1 cellular context compared by ENCODE assay signal in the genomic region with DNA sequence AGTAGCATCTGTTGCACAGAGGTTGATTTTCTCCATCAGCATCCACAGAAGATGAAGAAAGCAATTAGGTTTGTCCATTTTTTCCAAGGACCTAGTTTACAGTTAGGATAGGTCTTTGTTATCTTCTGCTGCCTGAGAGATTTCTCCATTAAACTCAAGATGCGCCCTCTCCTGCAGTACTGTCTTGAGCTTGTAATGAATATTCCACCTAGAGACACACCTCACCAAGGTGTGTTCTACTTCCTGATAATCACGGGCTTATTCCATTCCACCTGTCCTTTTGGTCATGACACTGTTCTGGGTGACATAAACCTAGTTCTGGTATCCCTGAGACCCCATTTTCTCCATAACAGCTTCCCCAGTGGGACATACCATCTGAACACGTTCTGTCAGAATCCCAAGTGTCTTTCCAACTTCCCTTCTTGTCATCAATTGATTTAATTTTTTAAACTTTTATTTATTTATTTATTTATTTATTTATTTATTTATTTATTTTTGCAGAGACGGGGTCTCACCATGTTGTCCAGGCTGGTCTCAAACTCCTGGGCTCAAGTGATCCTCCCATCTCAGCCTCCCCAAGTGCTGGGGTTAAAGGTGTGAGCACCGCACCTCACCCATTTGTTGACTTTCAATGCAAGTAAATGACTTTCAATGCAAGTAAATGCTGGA.
TF ChIP-seq lines count a peak whose summit lies in the region.

No MANE protein-coding gene starts in this region.

TF ChIP-seq in HepG2, 621 proteins besides CTCF, POLR2A, EP300 and RAD21 (continued from another document):
- TF ChIP-seq, protein P1, sequence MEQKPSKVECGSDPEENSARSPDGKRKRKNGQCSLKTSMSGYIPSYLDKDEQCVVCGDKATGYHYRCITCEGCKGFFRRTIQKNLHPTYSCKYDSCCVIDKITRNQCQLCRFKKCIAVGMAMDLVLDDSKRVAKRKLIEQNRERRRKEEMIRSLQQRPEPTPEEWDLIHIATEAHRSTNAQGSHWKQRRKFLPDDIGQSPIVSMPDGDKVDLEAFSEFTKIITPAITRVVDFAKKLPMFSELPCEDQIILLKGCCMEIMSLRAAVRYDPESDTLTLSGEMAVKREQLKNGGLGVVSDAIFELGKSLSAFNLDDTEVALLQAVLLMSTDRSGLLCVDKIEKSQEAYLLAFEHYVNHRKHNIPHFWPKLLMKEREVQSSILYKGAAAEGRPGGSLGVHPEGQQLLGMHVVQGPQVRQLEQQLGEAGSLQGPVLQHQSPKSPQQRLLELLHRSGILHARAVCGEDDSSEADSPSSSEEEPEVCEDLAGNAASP (CRISPR knock-in tag; IDR thresholded peaks at IDR 0.05; ENCODE audit: borderline replicate concordance) = no peak
- TF ChIP-seq ELF4 (CRISPR knock-in tag; IDR thresholded peaks at IDR 0.05; ENCODE audit: borderline replicate concordance) (no peak), ZNF34 (CRISPR knock-in tag; IDR thresholded peaks at IDR 0.05; ENCODE audit: borderline replicate concordance) (no peak)
- TF ChIP-seq, protein P2, sequence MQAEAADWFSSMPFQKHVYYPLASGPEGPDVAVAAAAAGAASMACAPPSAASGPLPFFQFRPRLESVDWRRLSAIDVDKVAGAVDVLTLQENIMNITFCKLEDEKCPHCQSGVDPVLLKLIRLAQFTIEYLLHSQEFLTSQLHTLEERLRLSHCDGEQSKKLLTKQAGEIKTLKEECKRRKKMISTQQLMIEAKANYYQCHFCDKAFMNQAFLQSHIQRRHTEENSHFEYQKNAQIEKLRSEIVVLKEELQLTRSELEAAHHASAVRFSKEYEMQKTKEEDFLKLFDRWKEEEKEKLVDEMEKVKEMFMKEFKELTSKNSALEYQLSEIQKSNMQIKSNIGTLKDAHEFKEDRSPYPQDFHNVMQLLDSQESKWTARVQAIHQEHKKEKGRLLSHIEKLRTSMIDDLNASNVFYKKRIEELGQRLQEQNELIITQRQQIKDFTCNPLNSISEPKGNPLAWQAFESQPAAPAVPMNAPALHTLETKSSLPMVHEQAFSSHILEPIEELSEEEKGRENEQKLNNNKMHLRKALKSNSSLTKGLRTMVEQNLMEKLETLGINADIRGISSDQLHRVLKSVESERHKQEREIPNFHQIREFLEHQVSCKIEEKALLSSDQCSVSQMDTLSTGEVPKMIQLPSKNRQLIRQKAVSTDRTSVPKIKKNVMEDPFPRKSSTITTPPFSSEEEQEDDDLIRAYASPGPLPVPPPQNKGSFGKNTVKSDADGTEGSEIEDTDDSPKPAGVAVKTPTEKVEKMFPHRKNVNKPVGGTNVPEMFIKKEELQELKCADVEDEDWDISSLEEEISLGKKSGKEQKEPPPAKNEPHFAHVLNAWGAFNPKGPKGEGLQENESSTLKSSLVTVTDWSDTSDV (CRISPR knock-in tag; IDR thresholded peaks at IDR 0.05) = no peak
- TF ChIP-seq, protein P3, sequence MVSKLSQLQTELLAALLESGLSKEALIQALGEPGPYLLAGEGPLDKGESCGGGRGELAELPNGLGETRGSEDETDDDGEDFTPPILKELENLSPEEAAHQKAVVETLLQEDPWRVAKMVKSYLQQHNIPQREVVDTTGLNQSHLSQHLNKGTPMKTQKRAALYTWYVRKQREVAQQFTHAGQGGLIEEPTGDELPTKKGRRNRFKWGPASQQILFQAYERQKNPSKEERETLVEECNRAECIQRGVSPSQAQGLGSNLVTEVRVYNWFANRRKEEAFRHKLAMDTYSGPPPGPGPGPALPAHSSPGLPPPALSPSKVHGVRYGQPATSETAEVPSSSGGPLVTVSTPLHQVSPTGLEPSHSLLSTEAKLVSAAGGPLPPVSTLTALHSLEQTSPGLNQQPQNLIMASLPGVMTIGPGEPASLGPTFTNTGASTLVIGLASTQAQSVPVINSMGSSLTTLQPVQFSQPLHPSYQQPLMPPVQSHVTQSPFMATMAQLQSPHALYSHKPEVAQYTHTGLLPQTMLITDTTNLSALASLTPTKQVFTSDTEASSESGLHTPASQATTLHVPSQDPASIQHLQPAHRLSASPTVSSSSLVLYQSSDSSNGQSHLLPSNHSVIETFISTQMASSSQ (IDR thresholded peaks at IDR 0.05; ENCODE audit: low read depth) = no peak
- TF ChIP-seq, protein P3 (CRISPR knock-in tag; IDR thresholded peaks at IDR 0.05; ENCODE audit: borderline replicate concordance) = no peak
